ENCODE assay signal across 1 cellular context in the genomic region with DNA sequence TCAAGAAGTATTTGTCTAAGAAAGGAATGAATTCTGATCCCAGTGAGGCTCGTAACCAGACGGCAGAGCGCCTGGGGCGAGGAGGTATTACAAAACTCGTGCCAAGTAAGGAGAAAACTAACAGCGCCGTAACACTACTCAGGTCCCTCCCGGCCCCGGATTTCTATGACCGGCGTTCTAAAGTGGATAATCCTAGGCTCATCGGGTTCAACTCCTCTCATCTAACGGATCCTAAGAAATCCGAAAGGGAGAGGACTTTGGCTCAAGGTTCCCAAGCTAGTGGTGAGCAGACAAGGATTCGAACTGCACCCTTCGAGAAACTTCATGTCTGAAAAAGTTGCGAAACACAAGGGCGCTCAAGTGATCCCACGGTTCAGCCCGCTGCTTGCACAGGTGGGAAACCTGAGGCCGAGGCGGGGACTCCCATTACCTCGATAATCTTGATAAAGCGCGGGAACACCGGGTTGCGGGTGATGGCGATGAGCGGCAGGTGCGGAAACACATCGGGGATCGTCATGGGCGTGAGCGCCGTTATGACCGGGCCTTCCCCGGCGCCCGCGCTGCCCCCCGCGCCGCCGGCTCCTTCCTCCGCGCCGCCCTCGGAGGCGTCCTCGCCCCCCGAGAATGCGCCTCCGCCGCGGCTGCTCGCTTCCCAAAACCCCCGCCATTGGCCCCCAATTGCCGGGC.
TF ChIP-seq lines count a peak whose summit lies in the region.

No MANE protein-coding gene starts in this region.

TF ChIP-seq in HepG2, 621 proteins besides CTCF, POLR2A, EP300 and RAD21 (continued from another document):
- TF ChIP-seq CSRNP1 (CRISPR knock-in tag; IDR thresholded peaks at IDR 0.05) (no peak), ZFP36L1 (CRISPR knock-in tag; IDR thresholded peaks at IDR 0.05) (0 out of 2 replicates have a peak, but pooled peaks have one; percentile 18), ZNF430 (CRISPR knock-in tag; IDR thresholded peaks at IDR 0.05) (0 out of 2 replicates have a peak, but pooled peaks have one; percentile 89), MAZ (IDR thresholded peaks at IDR 0.05; ENCODE audit: borderline replicate concordance, low read depth, low read length) (no peak), MAZ (CRISPR knock-in tag; IDR thresholded peaks at IDR 0.05; ENCODE audit: low read depth) (peak; percentile 14; the same call in 1 of the 2 replicates), SMARCC2 (IDR thresholded peaks at IDR 0.05) (no peak), ZNF740 (CRISPR knock-in tag; IDR thresholded peaks at IDR 0.05) (no peak), ZFAT (CRISPR knock-in tag; conservative IDR thresholded peaks at IDR 0.05) (0 out of 2 replicates have a peak, but pooled peaks have one; percentile 18), CCDC6 (CRISPR knock-in tag; IDR thresholded peaks at IDR 0.05) (0 out of 2 replicates have a peak, but pooled peaks have one; percentile 25), KMT2A (CRISPR knock-in tag; IDR thresholded peaks at IDR 0.05) (peak; percentile 18; the same call in 1 of the 2 replicates), ZIK1 (CRISPR knock-in tag; IDR thresholded peaks at IDR 0.05; ENCODE audit: borderline replicate concordance, low read depth) (no peak), ARID2 (CRISPR knock-in tag; IDR thresholded peaks at IDR 0.05; ENCODE audit: borderline replicate concordance) (no peak), SOX5 (CRISPR knock-in tag; IDR thresholded peaks at IDR 0.05; ENCODE audit: borderline replicate concordance) (no peak), ZBTB20 (CRISPR knock-in tag; IDR thresholded peaks at IDR 0.05; ENCODE audit: borderline replicate concordance, low read depth) (no peak), IRX3 (CRISPR knock-in tag; IDR thresholded peaks at IDR 0.05; ENCODE audit: borderline replicate concordance, low read depth) (no peak), IRF9 (CRISPR knock-in tag; IDR thresholded peaks at IDR 0.05; ENCODE audit: borderline replicate concordance) (no peak), ZNF331 (CRISPR knock-in tag; IDR thresholded peaks at IDR 0.05) (0 out of 2 replicates have a peak, but pooled peaks have one; percentile 14), GPBP1L1 (CRISPR knock-in tag; IDR thresholded peaks at IDR 0.05) (no peak)
- TF ChIP-seq, protein P1, sequence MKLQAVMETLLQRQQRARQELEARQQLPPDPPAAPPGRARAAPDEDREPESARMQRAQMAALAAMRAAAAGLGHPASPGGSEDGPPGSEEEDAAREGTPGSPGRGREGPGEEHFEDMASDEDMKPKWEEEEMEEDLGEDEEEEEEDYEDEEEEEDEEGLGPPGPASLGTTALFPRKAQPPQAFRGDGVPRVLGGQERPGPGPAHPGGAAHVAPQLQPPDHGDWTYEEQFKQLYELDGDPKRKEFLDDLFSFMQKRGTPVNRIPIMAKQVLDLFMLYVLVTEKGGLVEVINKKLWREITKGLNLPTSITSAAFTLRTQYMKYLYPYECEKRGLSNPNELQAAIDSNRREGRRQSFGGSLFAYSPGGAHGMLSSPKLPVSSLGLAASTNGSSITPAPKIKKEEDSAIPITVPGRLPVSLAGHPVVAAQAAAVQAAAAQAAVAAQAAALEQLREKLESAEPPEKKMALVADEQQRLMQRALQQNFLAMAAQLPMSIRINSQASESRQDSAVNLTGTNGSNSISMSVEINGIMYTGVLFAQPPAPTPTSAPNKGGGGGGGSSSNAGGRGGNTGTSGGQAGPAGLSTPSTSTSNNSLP (IDR thresholded peaks at IDR 0.05; ENCODE audit: low read depth, low read length): no peak
- TF ChIP-seq, protein P2, sequence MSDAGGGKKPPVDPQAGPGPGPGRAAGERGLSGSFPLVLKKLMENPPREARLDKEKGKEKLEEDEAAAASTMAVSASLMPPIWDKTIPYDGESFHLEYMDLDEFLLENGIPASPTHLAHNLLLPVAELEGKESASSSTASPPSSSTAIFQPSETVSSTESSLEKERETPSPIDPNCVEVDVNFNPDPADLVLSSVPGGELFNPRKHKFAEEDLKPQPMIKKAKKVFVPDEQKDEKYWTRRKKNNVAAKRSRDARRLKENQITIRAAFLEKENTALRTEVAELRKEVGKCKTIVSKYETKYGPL (CRISPR knock-in tag; IDR thresholded peaks at IDR 0.05): 0 out of 2 replicates have a peak, but pooled peaks have one; percentile 0
